ENCODE assay signal across 1 cellular context in genomic region chr12:116818948-116819832, GRCh38.
TF ChIP-seq lines count a peak whose summit lies in the region.

No MANE protein-coding gene starts in this region.

TF ChIP-seq in HEK293, 187 proteins besides CTCF, POLR2A, EP300 and RAD21 (continued from another document and continues in another):
- TF ChIP-seq ZBTB10 (tag by site-specific recombination; IDR thresholded peaks at IDR 0.05) (peak; percentile 79), ZNF157 (tag by site-specific recombination; IDR thresholded peaks at IDR 0.05) (no peak), ZNF175 (tag by site-specific recombination; IDR thresholded peaks at IDR 0.05) (no peak), PRDM10 (tag by site-specific recombination; IDR thresholded peaks at IDR 0.05) (peak; percentile 85), ZNF280D (tag by site-specific recombination; IDR thresholded peaks at IDR 0.05) (no peak), ZNF19 (tag by site-specific recombination; IDR thresholded peaks at IDR 0.05; ENCODE audit: low read depth) (no peak), ZNF629 (tag by site-specific recombination; IDR thresholded peaks at IDR 0.05) (peak; percentile 96), ZNF133 (tag by site-specific recombination; IDR thresholded peaks at IDR 0.05) (no peak), ZNF146 (tag by site-specific recombination; IDR thresholded peaks at IDR 0.05) (no peak), BCL11B (tag by site-specific recombination; IDR thresholded peaks at IDR 0.05; ENCODE audit: low read depth) (no peak), ZNF654 (tag by site-specific recombination; IDR thresholded peaks at IDR 0.05; ENCODE audit: low read depth) (no peak), ZBTB17 (tag by site-specific recombination; IDR thresholded peaks at IDR 0.05) (peak; percentile 87; the same call in 1 of the 2 replicates), ZNF324 (tag by site-specific recombination; IDR thresholded peaks at IDR 0.05) (peak; percentile 60; the same call in 1 of the 2 replicates), RBAK (tag by site-specific recombination; IDR thresholded peaks at IDR 0.05) (no peak), ZNF555 (tag by site-specific recombination; conservative IDR thresholded peaks at IDR 0.05) (no peak), ZNF692 (tag by site-specific recombination; IDR thresholded peaks at IDR 0.05) (peak; percentile 71; the same call in 1 of the 2 replicates), ZNF423 (tag by site-specific recombination; IDR thresholded peaks at IDR 0.05) (no peak), ZNF449 (tag by site-specific recombination; IDR thresholded peaks at IDR 0.05) (peak; percentile 59; the same call in 1 of the 2 replicates), HOXC10 (CRISPR knock-in tag; IDR thresholded peaks at IDR 0.05) (no peak), ZBTB20 (tag by site-specific recombination; IDR thresholded peaks at IDR 0.05) (peak; percentile 8; the same call in 1 of the 2 replicates), ZNF701 (tag by site-specific recombination; IDR thresholded peaks at IDR 0.05) (no peak), ZNF501 (tag by site-specific recombination; IDR thresholded peaks at IDR 0.05) (peak; percentile 28; the same call in 1 of the 2 replicates), ZNF843 (tag by site-specific recombination; IDR thresholded peaks at IDR 0.05) (peak; percentile 55; the same call in 1 of the 2 replicates), SP3 (tag by site-specific recombination; IDR thresholded peaks at IDR 0.05) (peak; percentile 78), REST (tag by site-specific recombination; IDR thresholded peaks at IDR 0.05) (no peak), ZNF140 (tag by site-specific recombination; IDR thresholded peaks at IDR 0.05) (no peak), ZNF398 (tag by site-specific recombination; IDR thresholded peaks at IDR 0.05) (peak; percentile 76), ZNF510 (tag by site-specific recombination; IDR thresholded peaks at IDR 0.05; ENCODE audit: insufficient replicate concordance) (no peak), ZNF16 (tag by site-specific recombination; IDR thresholded peaks at IDR 0.05; ENCODE audit: low read depth) (no peak), ZSCAN4 (tag by site-specific recombination; IDR thresholded peaks at IDR 0.05) (no peak), ZNF544 (tag by site-specific recombination; IDR thresholded peaks at IDR 0.05) (no peak), ZSCAN30 (tag by site-specific recombination; IDR thresholded peaks at IDR 0.05) (peak; percentile 96), ZNF394 (tag by site-specific recombination; IDR thresholded peaks at IDR 0.05; ENCODE audit: borderline replicate concordance) (peak; percentile 18; the same call in 1 of the 2 replicates), ZNF114 (tag by site-specific recombination; IDR thresholded peaks at IDR 0.05) (no peak), ZNF621 (tag by site-specific recombination; IDR thresholded peaks at IDR 0.05) (no peak), SALL2 (tag by site-specific recombination; IDR thresholded peaks at IDR 0.05; ENCODE audit: borderline replicate concordance) (no peak), KLF7 (tag by site-specific recombination; IDR thresholded peaks at IDR 0.05; ENCODE audit: borderline replicate concordance) (no peak), YY2 (tag by site-specific recombination; IDR thresholded peaks at IDR 0.05) (peak; percentile 79), ZBTB26 (tag by site-specific recombination; optimal IDR thresholded peaks at IDR 0.05) (peak; percentile 81), ZIC2 (tag by site-specific recombination; IDR thresholded peaks at IDR 0.05) (peak; percentile 38), HOXD13 (CRISPR knock-in tag; IDR thresholded peaks at IDR 0.05; ENCODE audit: borderline replicate concordance) (no peak), WT1 (tag by site-specific recombination; IDR thresholded peaks at IDR 0.05) (peak; percentile 37; the same call in 1 of the 2 replicates)
